In the genomic region with DNA sequence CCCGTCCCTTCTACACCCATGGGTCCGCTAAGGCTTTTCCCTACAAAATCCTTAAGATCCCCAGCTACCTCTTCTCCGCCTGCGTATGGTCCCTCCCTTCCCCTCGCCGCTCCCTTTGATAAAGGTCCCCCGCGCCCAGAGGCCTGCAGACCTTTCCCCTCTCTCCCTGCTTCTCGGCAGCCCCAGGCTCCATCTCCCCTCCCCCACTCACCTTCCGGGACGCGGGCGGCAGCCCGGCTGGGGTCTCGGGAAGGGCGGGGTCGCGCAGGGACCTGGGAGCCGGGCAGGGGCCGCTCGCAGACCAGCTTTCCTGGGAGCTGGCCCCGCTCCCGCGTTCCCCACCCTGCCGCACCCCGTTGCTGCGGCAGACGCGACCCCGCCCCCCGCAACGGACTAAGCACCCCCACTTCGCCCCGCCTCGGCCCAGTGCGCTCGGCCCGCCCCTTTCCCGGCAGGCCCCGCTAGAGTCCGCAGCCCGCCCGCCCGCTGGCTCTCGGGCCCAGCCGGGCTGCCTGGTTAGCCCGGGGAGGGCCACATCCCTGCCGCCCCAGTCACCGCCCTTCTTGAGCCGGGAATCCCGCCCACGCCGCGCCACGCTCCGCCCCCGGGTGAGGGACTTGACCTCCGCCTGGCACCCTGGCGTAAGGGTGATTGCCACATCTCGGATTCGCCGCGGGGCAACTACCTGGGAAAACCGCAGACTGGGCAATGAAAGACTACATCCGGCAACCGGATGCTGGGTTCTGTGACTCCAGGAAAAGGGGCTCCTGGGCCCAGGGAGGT, we compare ENCODE assay signal across 8 cellular contexts. TPM values are rescaled to one million over a fixed set of nuclear protein-coding genes. Genes with fewer than 3 reads are reported as not detected.
DNase-seq lines count a peak whose midpoint lies in the region; ATAC-seq and TF ChIP-seq lines count a peak whose summit lies in the region.

A gene with protein sequence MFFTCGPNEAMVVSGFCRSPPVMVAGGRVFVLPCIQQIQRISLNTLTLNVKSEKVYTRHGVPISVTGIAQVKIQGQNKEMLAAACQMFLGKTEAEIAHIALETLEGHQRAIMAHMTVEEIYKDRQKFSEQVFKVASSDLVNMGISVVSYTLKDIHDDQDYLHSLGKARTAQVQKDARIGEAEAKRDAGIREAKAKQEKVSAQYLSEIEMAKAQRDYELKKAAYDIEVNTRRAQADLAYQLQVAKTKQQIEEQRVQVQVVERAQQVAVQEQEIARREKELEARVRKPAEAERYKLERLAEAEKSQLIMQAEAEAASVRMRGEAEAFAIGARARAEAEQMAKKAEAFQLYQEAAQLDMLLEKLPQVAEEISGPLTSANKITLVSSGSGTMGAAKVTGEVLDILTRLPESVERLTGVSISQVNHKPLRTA (minus strand): TSS at position 372 of the 783 bp plus-strand sequence. CDS start 498 bp downstream, outside the sequence.

- peaks cover 20% of the 10 kb centered on the region for H3F3A ChIP-seq in smooth muscle cell (ENCODE audit: low read depth)

- peak; percentile 91 for DNase-seq in NCI-H2227 (lab: John Stamatoyannopoulos, UW; ENCODE audit: unreplicated experiment)
- DNase-seq in mammary epithelial cell: peak; percentile 99
- DNase-seq in iPS-NIHi7 (ENCODE audit: extremely low spot score): peak; percentile 90
- peak; percentile 82 for DNase-seq in smooth muscle cell (lab: John Stamatoyannopoulos, UW; ENCODE audit: unreplicated experiment)

- H3K4me3 ChIP-seq in WI38 (ENCODE audit: low read depth, low read length) (peak within 1 kb of the TSS; percentile 98), mammary epithelial cell (replicated peaks in 1 of 3; ENCODE audit: insufficient read depth in 1 of 3, low read depth in 2 of 3, low read length in 3 of 3) (peak within 1 kb of the TSS; percentile 69 to 93 (median 76)), smooth muscle cell (peak within 1 kb of the TSS; percentile 84)

- H3K27me3 ChIP-seq in mammary epithelial cell (ENCODE audit: insufficient read depth, low read length) (no peaks in the 10 kb centered on the region), smooth muscle cell (ENCODE audit: low read depth) (no peaks in the 10 kb centered on the region)

- ATAC-seq in GM18517 (IDR thresholded peaks at IDR 0.05; ENCODE audit: unreplicated experiment): peak; percentile 56
- ATAC-seq in HG03066 (IDR thresholded peaks at IDR 0.05; ENCODE audit: low read depth, unreplicated experiment): peak; percentile 67

- in situ Hi-C loops in mammary epithelial cell (cut with MboI; ENCODE audit: low sequenced_read_pairs in 2 of 2): no loop called here

- dilution Hi-C loops in mammary epithelial cell (cut with HindIII; ENCODE audit: low sequenced_read_pairs): no loop called here

- H3K4me2 ChIP-seq in mammary epithelial cell (ENCODE audit: insufficient read depth, low read depth, low read length): peak within 1 kb of the TSS; percentile 78
- peak within 1 kb of the TSS; percentile 87 for H3K4me2 ChIP-seq in smooth muscle cell

- peaks cover 21% of the 10 kb centered on the region for H3K4me1 ChIP-seq in mammary epithelial cell (ENCODE audit: insufficient read depth, low read length)
- H3K4me1 ChIP-seq in smooth muscle cell (ENCODE audit: low read depth): no peaks in the 10 kb centered on the region

- CTCF ChIA-PET in mammary epithelial cell (lab: Charles Lee; ENCODE audit: low non-redundant PET): interaction anchor here (1.1 to 1.2 kb wide), 2 partner anchors 12 to 78 kb away, joined by 3 to 4 read pairs; no protein-coding TSS in a partner anchor

- H2AFZ ChIP-seq in mammary epithelial cell (ENCODE audit: low read depth, low read length): no peak within 1 kb of the TSS
- H2AFZ ChIP-seq in smooth muscle cell (ENCODE audit: low read depth): no peak within 1 kb of the TSS

- H3K79me2 ChIP-seq in mammary epithelial cell (ENCODE audit: insufficient read depth, low read length) (peaks cover 28% of the 10 kb centered on the region), smooth muscle cell (ENCODE audit: low read depth) (peaks cover 36% of the 10 kb centered on the region)

- no peak for TF ChIP-seq CTCF in 22Rv1 (IDR thresholded peaks at IDR 0.05)
- TF ChIP-seq CTCF in WI38 (IDR thresholded peaks at IDR 0.05; ENCODE audit: low read depth, low read length): no peak
- no peak for TF ChIP-seq CTCF in mammary epithelial cell (conservative IDR thresholded peaks at IDR 0.05 in 1 of 2, IDR thresholded peaks at IDR 0.05 in 1 of 2; ENCODE audit: extremely low read depth in 1 of 2, insufficient read depth in 1 of 2, low read depth in 1 of 2, low read length in 2 of 2)
- no peak for TF ChIP-seq CTCF in smooth muscle cell (IDR thresholded peaks at IDR 0.05; ENCODE audit: borderline replicate concordance, insufficient read depth, poor library complexity, severe bottlenecking)

- 7% methylated on average over 22 of the region's 66 CpGs for WGBS in mammary epithelial cell (ENCODE audit: low coverage, missing lambda C conversion rate)
- 1% methylated on average over 23 of the region's 66 CpGs for WGBS in smooth muscle cell (ENCODE audit: low lambda C conversion rate)

- H3K27ac ChIP-seq in 22Rv1 (peak within 1 kb of the TSS; percentile 76), mammary epithelial cell (ENCODE audit: insufficient read depth, low read depth, low read length) (peak within 1 kb of the TSS; percentile 91), smooth muscle cell (ENCODE audit: low read depth) (peak within 1 kb of the TSS; percentile 94)

- no TSS peak for BruUV-seq in mammary epithelial cell (replicated peaks; lab: Mats Ljungman, UMichigan)

- peaks cover 5% of the 10 kb centered on the region for H3K36me3 ChIP-seq in mammary epithelial cell (ENCODE audit: insufficient read depth, low read length)
- peaks cover 6% of the 10 kb centered on the region for H3K36me3 ChIP-seq in smooth muscle cell (ENCODE audit: low read depth)

- H3K9me3 ChIP-seq in mammary epithelial cell (replicated peaks; ENCODE audit: insufficient read depth, low read length): no peaks in the 10 kb centered on the region
- H3K9me3 ChIP-seq in smooth muscle cell (replicated peaks; ENCODE audit: low read depth): no peaks in the 10 kb centered on the region

- peak within 1 kb of the TSS; percentile 97 for H3K9ac ChIP-seq in mammary epithelial cell (ENCODE audit: insufficient read depth, low read length)
- H3K9ac ChIP-seq in smooth muscle cell (ENCODE audit: low read depth): peak within 1 kb of the TSS; percentile 98

- no peaks in the 10 kb centered on the region for H4K20me1 ChIP-seq in mammary epithelial cell (ENCODE audit: insufficient read depth, low read length)
- H4K20me1 ChIP-seq in smooth muscle cell (ENCODE audit: low read depth): peaks cover 42% of the 10 kb centered on the region

- intact Hi-C loops in mammary epithelial cell (cut with micrococcal nuclease): loop anchor here (1.0 to 5.0 kb wide), 6 partner anchors 27 to 345 kb away; a partner anchor contains a TSS

RNA-seq across cellular contexts. Expression of the gene that starts here (rescaled TPM):
- total RNA-seq in mammary epithelial cell (10 to 100 TPM; 53.9 to 57.5 TPM), smooth muscle cell (79.8 and 87.6 TPM in 2 replicates)
- polyA plus RNA-seq in mammary epithelial cell (63.7 TPM), smooth muscle cell (117 and 146 TPM in 2 replicates)
- polyA minus RNA-seq in mammary epithelial cell: 47.4 TPM

Comparison
In these comparisons a context has a peak if more than half of its experiments do, and no peak if none do; other contexts are left out.
1. Peak in every context shown above with its lines: DNase-seq, ATAC-seq, H3K4me3 ChIP-seq and H3K27ac ChIP-seq.